8 cellular contexts compared by ENCODE assay signal in the genomic region with DNA sequence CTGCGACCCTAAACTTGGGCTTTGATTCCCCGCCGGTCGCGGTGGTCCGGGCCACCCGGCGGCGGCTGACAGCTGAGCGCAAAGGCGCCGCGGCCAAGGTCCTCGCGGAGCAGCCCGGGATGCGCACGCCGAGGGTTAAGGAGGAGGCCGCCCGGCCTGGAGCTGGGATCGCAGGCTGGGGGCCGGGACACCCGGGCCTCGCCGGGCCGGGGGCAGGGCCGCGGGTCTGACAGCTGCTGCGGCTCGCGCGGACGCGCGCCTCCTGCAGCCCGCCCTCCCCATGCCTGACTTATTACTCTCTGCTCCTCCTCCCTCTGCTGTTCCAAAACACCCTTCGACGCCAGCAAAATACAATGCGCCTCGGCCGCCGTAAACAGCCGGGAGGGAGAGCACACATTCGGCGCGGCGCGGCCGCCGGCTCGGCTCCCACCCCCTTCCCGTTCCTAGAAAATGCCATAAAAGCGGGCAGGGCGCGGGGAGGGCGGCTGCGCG. TPM values are rescaled to one million over a fixed set of nuclear protein-coding genes. Genes with fewer than 3 reads are reported as not detected.
DNase-seq lines count a peak whose midpoint lies in the region; ATAC-seq and TF ChIP-seq lines count a peak whose summit lies in the region.

No MANE protein-coding gene starts in this region.

- H3K36me3 ChIP-seq in A673 (ENCODE audit: insufficient read depth, low read length, poor library complexity, severe bottlenecking) (no peaks in the 10 kb centered on the region), HUES48 (ENCODE audit: control insufficient read depth, insufficient read depth, low read length) (no peaks in the 10 kb centered on the region), upper lobe of left lung (no peaks in the 10 kb centered on the region)

- BruUV-seq in A673 (replicated peaks; lab: Mats Ljungman, UMichigan), result no TSS peak

- ATAC-seq in GM19025 (IDR thresholded peaks at IDR 0.05; ENCODE audit: low read depth, unreplicated experiment), result peak; percentile 45
- peak; percentile 59 for ATAC-seq in activated naive CD8-positive, alpha-beta T cell treated with anti-CD3 and anti-CD28 coated beads, Interleukin-2, amount 10 ng/mL, durations not matched to agents 7 days and 5 days (ENCODE audit: low read depth)
- peak; percentile 85 for ATAC-seq in Right ventricle myocardium superior (ENCODE audit: poor library complexity)
- peak; percentile 47 to 86 for ATAC-seq in upper lobe of left lung (ENCODE audit: low FRiP score in 2 of 2)

- H3K9ac ChIP-seq in HUES48 (ENCODE audit: low read depth, low read length), result no peak overlapping the region; the same call in 1 of the 2 replicates

- intact Hi-C loops in A673 (cut with micrococcal nuclease; ENCODE audit: unreplicated experiment), result loop anchor here (10.0 kb wide), 1 partner anchor 351 kb away; no protein-coding TSS in a partner anchor
- intact Hi-C loops in Right ventricle myocardium superior (cut with DNase I), result loop anchor here (5.0 kb wide), 2 partner anchors 96 to 324 kb away; no protein-coding TSS in a partner anchor

- H3K4me3 ChIP-seq in A673 (ENCODE audit: low read depth, low read length, poor library complexity, severe bottlenecking), result peak overlapping the region; percentile 54
- peak overlapping the region; percentile 78 for H3K4me3 ChIP-seq in HUES48 (ENCODE audit: low read depth, low read length)
- H3K4me3 ChIP-seq in upper lobe of left lung, result peak overlapping the region; percentile 42 to 86 (median 78)

- WGBS in upper lobe of left lung, 2 donors, result 0% methylated on average over 2 to 28 of the region's 59 CpGs

- H3K4me3 Mint-ChIP-seq in activated naive CD8-positive, alpha-beta T cell treated with anti-CD3 and anti-CD28 coated beads, Interleukin-2, amount 10 ng/mL, durations not matched to agents 7 days and 5 days, result peak overlapping the region; percentile 93
- H3K4me3 Mint-ChIP-seq in osteocyte (ENCODE audit: unreplicated experiment), result peak overlapping the region; percentile 76

- CTCF ChIA-PET in A673 (lab: Charles Lee), result interaction anchor here (0.6 to 0.7 kb wide), 2 partner anchors 77 to 375 kb away, joined by 5 to 7 read pairs; no protein-coding TSS in a partner anchor

- POLR2A ChIA-PET in A673 (lab: Charles Lee; ENCODE audit: low non-redundant PET), result no interaction called here
- POLR2A ChIA-PET in activated naive CD8-positive, alpha-beta T cell treated with anti-CD3 and anti-CD28 coated beads, Interleukin-2, amount 10 ng/mL, durations not matched to agents 7 days and 5 days (lab: Charles Lee), result interaction anchor here (0.7 to 2.4 kb wide), 28 partner anchors 9 to 467 kb away, joined by 3 to 15 read pairs (median 3); partner anchors contain the start of gene CASP8AP2

- DNase-seq in A673 (ENCODE audit: low spot score) (peak; percentile 64), SK-MEL-5 (ENCODE audit: low read depth, low spot score) (peak; percentile 46), Right ventricle myocardium superior (peak; percentile 77), osteocyte (ENCODE audit: extremely low spot score, unreplicated experiment) (no peak), upper lobe of left lung (peak; percentile 45 to 93)
- peak; percentile 81 for DNase-seq in activated naive CD8-positive, alpha-beta T cell treated with anti-CD3 and anti-CD28 coated beads, Interleukin-2, amount 10 ng/mL, durations not matched to agents 7 days and 5 days

- in situ Hi-C loops in SK-MEL-5 (cut with HindIII; ENCODE audit: low pct_unique_long_range_greater_than_20kb, low sequenced_read_pairs), result no loop called here

- no peak for TF ChIP-seq EP300 in upper lobe of left lung (IDR thresholded peaks at IDR 0.05)

- peaks cover 6% of the 10 kb centered on the region for H3K36me3 Mint-ChIP-seq in activated naive CD8-positive, alpha-beta T cell treated with anti-CD3 and anti-CD28 coated beads, Interleukin-2, amount 10 ng/mL, durations not matched to agents 7 days and 5 days
- peaks cover 3% of the 10 kb centered on the region for H3K36me3 Mint-ChIP-seq in osteocyte (ENCODE audit: unreplicated experiment)

- H3K27me3 ChIP-seq in A673 (replicated peaks; ENCODE audit: insufficient read depth, low read depth, low read length, poor library complexity), result peaks cover 88% of the 10 kb centered on the region
- peaks cover 38% of the 10 kb centered on the region for H3K27me3 ChIP-seq in HUES48 (ENCODE audit: control insufficient read depth, insufficient read depth, low read length)
- H3K27me3 ChIP-seq in upper lobe of left lung, result peaks cover 0 to 16% (median 6%) of the 10 kb centered on the region in 4 donors

- peaks cover 5% of the 10 kb centered on the region for H3K27me3 Mint-ChIP-seq in activated naive CD8-positive, alpha-beta T cell treated with anti-CD3 and anti-CD28 coated beads, Interleukin-2, amount 10 ng/mL, durations not matched to agents 7 days and 5 days
- H3K27me3 Mint-ChIP-seq in osteocyte (ENCODE audit: unreplicated experiment), result peaks cover 60% of the 10 kb centered on the region

- peaks cover 28% of the 10 kb centered on the region for H3K4me1 Mint-ChIP-seq in activated naive CD8-positive, alpha-beta T cell treated with anti-CD3 and anti-CD28 coated beads, Interleukin-2, amount 10 ng/mL, durations not matched to agents 7 days and 5 days
- H3K4me1 Mint-ChIP-seq in osteocyte (ENCODE audit: unreplicated experiment), result peaks cover 8% of the 10 kb centered on the region

- peak in 2 of 4 donors; percentile 26 to 33 for TF ChIP-seq POLR2A in upper lobe of left lung (IDR thresholded peaks at IDR 0.05)

- peaks cover 13% of the 10 kb centered on the region for H3K4me1 ChIP-seq in A673 (ENCODE audit: insufficient read depth, low read length, poor library complexity, severe bottlenecking)
- peaks cover 30% of the 10 kb centered on the region for H3K4me1 ChIP-seq in HUES48 (ENCODE audit: control insufficient read depth, insufficient read depth, low read length)
- H3K4me1 ChIP-seq in upper lobe of left lung, result peaks cover 14 to 30% (median 18%) of the 10 kb centered on the region in 4 donors

- H3K27ac ChIP-seq in A673 (ENCODE audit: low read depth, low read length, poor library complexity, severe bottlenecking), result no peak overlapping the region
- no peak overlapping the region for H3K27ac ChIP-seq in HUES48 (ENCODE audit: low read depth, low read length)
- H3K27ac ChIP-seq in upper lobe of left lung, result peak overlapping the region; percentile 77 to 91 (median 82)

- no peak for TF ChIP-seq CTCF in A673 (conservative IDR thresholded peaks at IDR 0.05; ENCODE audit: low read depth, low read length)
- peak; percentile 22 for TF ChIP-seq CTCF in osteocyte (IDR thresholded peaks at IDR 0.05)
- TF ChIP-seq CTCF in upper lobe of left lung (IDR thresholded peaks at IDR 0.05), result peak in 2 of 6 experiments; percentile 26 to 33

- H3K9me3 Mint-ChIP-seq in activated naive CD8-positive, alpha-beta T cell treated with anti-CD3 and anti-CD28 coated beads, Interleukin-2, amount 10 ng/mL, durations not matched to agents 7 days and 5 days, result no peaks in the 10 kb centered on the region
- H3K9me3 Mint-ChIP-seq in osteocyte (ENCODE audit: unreplicated experiment), result no peaks in the 10 kb centered on the region

- no peaks in the 10 kb centered on the region for H3K9me3 ChIP-seq in A673 (ENCODE audit: low read depth, low read length, poor library complexity, severe bottlenecking)
- H3K9me3 ChIP-seq in HUES48 (ENCODE audit: control insufficient read depth, insufficient read depth, low read length), result no peaks in the 10 kb centered on the region
- no peaks in the 10 kb centered on the region for H3K9me3 ChIP-seq in upper lobe of left lung

- H3K27ac Mint-ChIP-seq in activated naive CD8-positive, alpha-beta T cell treated with anti-CD3 and anti-CD28 coated beads, Interleukin-2, amount 10 ng/mL, durations not matched to agents 7 days and 5 days, result peak overlapping the region; percentile 91
- H3K27ac Mint-ChIP-seq in osteocyte (ENCODE audit: unreplicated experiment), result no peak overlapping the region

RNA-seq across cellular contexts. Expression of gene BACH2, which starts 0.7 kb away (rescaled TPM):
- total RNA-seq in A673 (2021) (0.37 and 1.9 TPM in 2 replicates), Right ventricle myocardium superior (1.9 TPM), osteocyte (1.6 and 2.6 TPM in 2 replicates), upper lobe of left lung (1 to 10 TPM; 3.1 to 6.8 (median 5.3) TPM)
- 0.77 and 0.88 TPM in 2 replicates for total RNA-seq in SK-MEL-5 (2014; rRNA removed; shearing (Covaris generic))
- polyA plus RNA-seq in SK-MEL-5 (2015; cell fraction: cytosol; rRNA removed), result 0.94 and 1.2 TPM in 2 replicates
- polyA plus RNA-seq in SK-MEL-5 (2015; cell fraction: nucleus; rRNA removed), result 0.48 and 0.83 TPM in 2 replicates
- total RNA-seq in activated naive CD8-positive, alpha-beta T cell treated with anti-CD3 and anti-CD28 coated beads, Interleukin-2, amount 10 ng/mL, durations not matched to agents 7 days and 5 days, result 10 to 100 TPM; 61.7 to 65.8 TPM

Comparison
In these comparisons a context has a peak if more than half of its experiments do, and no peak if none do; other contexts are left out.
1. H3K27ac ChIP-seq: peak in upper lobe of left lung (4 of 4); none in A673 (single experiment) and HUES48 (single experiment).
2. RNA of gene BACH2, which starts 0.7 kb away (total RNA-seq): 61.7 to 65.8 TPM in activated naive CD8-positive, alpha-beta T cell treated with anti-CD3 and anti-CD28 coated beads, Interleukin-2, amount 10 ng/mL, durations not matched to agents 7 days and 5 days; 3.1 to 6.8 TPM in upper lobe of left lung, 1.9 TPM in Right ventricle myocardium superior (single experiment), 1.6 to 2.6 TPM in osteocyte, 0.77 to 0.88 TPM in SK-MEL-5 and 0.37 to 1.9 TPM in A673; every median in the first group is over 4 times any median in the second.
3. Peak in every context shown above with its lines, with median percentiles within 50 percentile points of each other: H3K4me3 ChIP-seq and ATAC-seq.